ENCODE assay signal across 10 cellular contexts in genomic region chr16:88331989-88332920, GRCh38. TPM values are rescaled to one million over a fixed set of nuclear protein-coding genes. Genes with fewer than 3 reads are reported as not detected.
DNase-seq lines count a peak whose midpoint lies in the region; ATAC-seq and TF ChIP-seq lines count a peak whose summit lies in the region.
"Had no signal": no experiment of that assay in that cellular context is flagged by ENCODE, and none has a peak within 500 bp of the region (broad histone marks: within the 10 kb centered on the region; RNA-seq: fewer than 3 reads in every experiment).

No MANE protein-coding gene starts in this region.

- H3K79me2 ChIP-seq in SK-N-SH (ENCODE audit: insufficient read depth): no peaks in the 10 kb centered on the region

- H3K9ac ChIP-seq in SK-N-SH: peak overlapping the region; percentile 80

- H4K20me1 ChIP-seq in SK-N-SH (ENCODE audit: insufficient read depth): no peaks in the 10 kb centered on the region

- H3K9me3 ChIP-seq in SK-N-SH: no peaks in the 10 kb centered on the region

- H3K4me1 ChIP-seq in SK-N-SH (ENCODE audit: control insufficient read depth in 1 of 2, insufficient read depth in 2 of 2, low read depth in 1 of 2, low read length in 1 of 2): peaks cover 13 to 18% of the 10 kb centered on the region in 2 experiments; a peak in 3 of 4 replicates

- peaks cover 20% of the 10 kb centered on the region for H3F3A ChIP-seq in SK-N-SH (replicated peaks; ENCODE audit: insufficient read depth)

- H3K36me3 ChIP-seq in SK-N-SH (replicated peaks in 1 of 2; ENCODE audit: control insufficient read depth in 1 of 2, insufficient read depth in 2 of 2, low read length in 1 of 2): no peaks in the 10 kb centered on the region

- POLR2A ChIA-PET in SK-N-SH (lab: Yijun Ruan, JAX): no interaction called here

- H3K4me2 ChIP-seq in SK-N-SH: peak overlapping the region; percentile 65

- DNase-seq in ELR (ENCODE audit: low read depth) (peak; percentile 100), SK-N-SH (no peak), fibroblast of villous mesenchyme (ENCODE audit: low read depth) (peak; percentile 99), sciatic nerve (ENCODE audit: low spot score) (peak; percentile 72), SIG-M5 (lab: John Stamatoyannopoulos, UW) (no peak), NCI-H526 (lab: John Stamatoyannopoulos, UW) (no peak)
- DNase-seq: activated naive CD8-positive, alpha-beta T cell treated with anti-CD3 and anti-CD28 coated beads, Interleukin-2, amount 50 U/mL, for 24 hours; SHP77 had no signal

- ATAC-seq in sciatic nerve (peak; percentile 83), GM19463 (IDR thresholded peaks at IDR 0.05; ENCODE audit: unreplicated experiment) (no peak), HG03571 (IDR thresholded peaks at IDR 0.05; ENCODE audit: unreplicated experiment) (no peak)
- ATAC-seq: activated naive CD8-positive, alpha-beta T cell treated with anti-CD3 and anti-CD28 coated beads, Interleukin-2, amount 50 U/mL, for 24 hours had no signal

- CTCF ChIA-PET in SK-N-SH (lab: Yijun Ruan, JAX): no interaction called here

- 13% methylated on average over 10 of the region's 23 CpGs for WGBS in SK-N-SH (ENCODE audit: low lambda C conversion rate)

- TF ChIP-seq RAD21 in SK-N-SH (IDR thresholded peaks at IDR 0.05; ENCODE audit: low read length): no peak; the same call in 1 of the 2 replicates

- H3K27ac ChIP-seq in SK-N-SH (ENCODE audit: low read depth in 2 of 2, low read length in 1 of 2): peak overlapping the region; percentile 58 to 100

- H3K9me2 ChIP-seq in SK-N-SH: no peaks in the 10 kb centered on the region

- H3K4me3 ChIP-seq in SK-N-SH (ENCODE audit: low read depth in 2 of 2, low read length in 1 of 2) (no peak overlapping the region), fibroblast of villous mesenchyme (ENCODE audit: low read depth, low read length) (no peak overlapping the region)

- no peak for TF ChIP-seq CTCF in SK-N-SH (IDR thresholded peaks at IDR 0.05)
- TF ChIP-seq CTCF in fibroblast of villous mesenchyme (IDR thresholded peaks at IDR 0.05; ENCODE audit: insufficient read depth, low read depth, low read length): no peak

- no peak overlapping the region for H2AFZ ChIP-seq in SK-N-SH (ENCODE audit: low read depth)

- no peaks in the 10 kb centered on the region for H3K27me3 ChIP-seq in SK-N-SH (ENCODE audit: insufficient read depth)

- intact Hi-C loops in sciatic nerve (cut with DNase I): no loop called here

- peak; percentile 40 to 98; a peak in 3 of 4 replicates for TF ChIP-seq EP300 in SK-N-SH (IDR thresholded peaks at IDR 0.05; ENCODE audit: borderline replicate concordance in 1 of 2, low read depth in 1 of 2, low read length in 1 of 2)

TF ChIP-seq in SK-N-SH, 30 proteins besides CTCF, POLR2A, EP300 and RAD21:
- TF ChIP-seq IRF3 (IDR thresholded peaks at IDR 0.05; ENCODE audit: low read depth, low read length) (no peak), ELF1 (IDR thresholded peaks at IDR 0.05) (no peak), MAX (IDR thresholded peaks at IDR 0.05; ENCODE audit: low read depth) (peak; percentile 86), GATA2 (CRISPR knock-in tag; IDR thresholded peaks at IDR 0.05) (no peak), TCF12 (IDR thresholded peaks at IDR 0.05) (peak; percentile 95), NRF1 (IDR thresholded peaks at IDR 0.05; ENCODE audit: low read depth, low read length) (no peak), USF1 (IDR thresholded peaks at IDR 0.05; ENCODE audit: borderline replicate concordance, low read depth) (no peak), TEAD4 (IDR thresholded peaks at IDR 0.05; ENCODE audit: borderline replicate concordance, insufficient read depth) (peak; percentile 99), SIN3A (IDR thresholded peaks at IDR 0.05; ENCODE audit: borderline replicate concordance, low read depth, low read length) (peak; percentile 82; the same call in 1 of the 2 replicates), REST (IDR thresholded peaks at IDR 0.05; ENCODE audit: low read depth, low read length) (peak; percentile 62; the same call in 1 of the 2 replicates), POLR2AphosphoS5 (IDR thresholded peaks at IDR 0.05; ENCODE audit: low read depth, low read length) (peak; percentile 89; the same call in 1 of the 2 replicates), FOSL2 (IDR thresholded peaks at IDR 0.05; ENCODE audit: borderline replicate concordance, low read depth) (peak; percentile 96; the same call in 1 of the 2 replicates), RCOR1 (IDR thresholded peaks at IDR 0.05; ENCODE audit: low read length) (no peak), CHD2 (IDR thresholded peaks at IDR 0.05; ENCODE audit: low read length, partially characterized antibody) (peak; percentile 35), SMC3 (IDR thresholded peaks at IDR 0.05; ENCODE audit: low read depth, low read length) (peak; percentile 26; the same call in 1 of the 2 replicates), NFIC (IDR thresholded peaks at IDR 0.05; ENCODE audit: borderline replicate concordance) (peak; percentile 98), PBX3 (IDR thresholded peaks at IDR 0.05) (peak; percentile 87; the same call in 1 of the 2 replicates)

RNA-seq across cellular contexts. Expression of gene ZNF469, which starts 50.5 kb away (rescaled TPM):
- polyA plus RNA-seq in SK-N-SH (2012; rRNA removed): 0.24 and 0.56 TPM in 2 replicates
- 0.19 and 0.34 TPM in 2 replicates for polyA plus RNA-seq in SK-N-SH (2012; cell fraction: cytosol; rRNA removed)
- polyA plus RNA-seq in SK-N-SH (2012; cell fraction: nucleus; rRNA removed): 1.3 and 1.7 TPM in 2 replicates
- total RNA-seq in fibroblast of villous mesenchyme (6.0 and 9.7 TPM in 2 replicates), sciatic nerve (2.9 TPM)

Comparison
In these comparisons a context has a peak if more than half of its experiments do, and no peak if none do; other contexts are left out.
1. DNase-seq: peak in ELR (single experiment), fibroblast of villous mesenchyme (single experiment) and sciatic nerve (single experiment); none in SK-N-SH (single experiment), SIG-M5 (single experiment) and NCI-H526 (0 of 2).